Comparison of ENCODE assay signal across 20 cellular contexts in genomic region chr1:12049625-12050024, GRCh38. TPM values are rescaled to one million over a fixed set of nuclear protein-coding genes. Genes with fewer than 3 reads are reported as not detected.
DNase-seq lines count a peak whose midpoint lies in the region; ATAC-seq and TF ChIP-seq lines count a peak whose summit lies in the region.
"Had no signal": no experiment of that assay in that cellular context is flagged by ENCODE, and none has a peak within 500 bp of the region (broad histone marks: within the 10 kb centered on the region; RNA-seq: fewer than 3 reads in every experiment).

No MANE protein-coding gene starts in this region.

- no peak for ATAC-seq in GM19328 (IDR thresholded peaks at IDR 0.05; ENCODE audit: unreplicated experiment)
- ATAC-seq: lower lobe of right lung, natural killer cell had no signal

- H3K4me1 Mint-ChIP-seq in endodermal cell = peaks cover 29% of the 10 kb centered on the region
- peaks cover 4 to 16% (median 11%) of the 10 kb centered on the region in 4 donors for H3K4me1 Mint-ChIP-seq in CD4-positive, alpha-beta memory T cell
- peaks cover 45% of the 10 kb centered on the region for H3K4me1 Mint-ChIP-seq in activated T-helper 2 cell treated with anti-CD3 and anti-CD28 coated beads, Interferon-gamma antibody, Interleukin-2, Interleukin-4, amounts not matched to agents 10 μg/mL and 5 μg/mL and 100 μg/mL, durations not matched to agents 14 hours and 24 hours and 36 hours (ENCODE audit: low read depth)

- TF ChIP-seq CTCF in endodermal cell (conservative IDR thresholded peaks at IDR 0.05) = peak; percentile 75

- H3K36me3 Mint-ChIP-seq in endodermal cell (ENCODE audit: low read depth) = no peaks in the 10 kb centered on the region
- H3K36me3 Mint-ChIP-seq in CD4-positive, alpha-beta memory T cell = no peaks in the 10 kb centered on the region
- no peaks in the 10 kb centered on the region for H3K36me3 Mint-ChIP-seq in activated T-helper 2 cell treated with anti-CD3 and anti-CD28 coated beads, Interferon-gamma antibody, Interleukin-2, Interleukin-4, amounts not matched to agents 10 μg/mL and 5 μg/mL and 100 μg/mL, durations not matched to agents 14 hours and 24 hours and 36 hours (ENCODE audit: low read depth)
- H3K36me3 Mint-ChIP-seq: natural killer cell had no signal

- H3K36me3 ChIP-seq in H7 (replicated peaks; ENCODE audit: control insufficient read depth, insufficient read depth, low read length) = no peaks in the 10 kb centered on the region
- H3K36me3 ChIP-seq in endodermal cell (ENCODE audit: control insufficient read depth, insufficient read depth, low read length) = no peaks in the 10 kb centered on the region
- no peaks in the 10 kb centered on the region for H3K36me3 ChIP-seq in CD4-positive, alpha-beta memory T cell (ENCODE audit: insufficient read depth, low read length)
- H3K36me3 ChIP-seq: BLaER1 treated with 17β-estradiol and CSF1 and Interleukin-3, amounts not matched to agents 10 nM and 100 nM; brain microvascular endothelial cell; lower lobe of right lung; right atrium auricular region; transverse colon had no signal

- H3K27ac Mint-ChIP-seq in endodermal cell = peak overlapping the region; percentile 84
- no peak overlapping the region for H3K27ac Mint-ChIP-seq in CD4-positive, alpha-beta memory T cell
- H3K27ac Mint-ChIP-seq in activated T-helper 2 cell treated with anti-CD3 and anti-CD28 coated beads, Interferon-gamma antibody, Interleukin-2, Interleukin-4, amounts not matched to agents 10 μg/mL and 5 μg/mL and 100 μg/mL, durations not matched to agents 14 hours and 24 hours and 36 hours = no peak overlapping the region
- H3K27ac Mint-ChIP-seq: natural killer cell had no signal

- 35 to 55% methylated on average over 3 to 4 of the region's 4 CpGs for WGBS in endodermal cell (ENCODE audit: insufficient coverage in 1 of 2, insufficient read length in 1 of 2), 2 experiments

- no peak overlapping the region for H3K27ac ChIP-seq in endodermal cell (ENCODE audit: low read depth, low read length)
- H3K27ac ChIP-seq in CD4-positive, alpha-beta memory T cell (ENCODE audit: low read depth, low read length) = no peak overlapping the region
- H3K27ac ChIP-seq: BLaER1 treated with 17β-estradiol and CSF1 and Interleukin-3, amounts not matched to agents 10 nM and 100 nM; brain microvascular endothelial cell; lower lobe of right lung; right atrium auricular region; transverse colon had no signal

- CTCF ChIA-PET in CD4-positive, alpha-beta memory T cell (lab: Charles Lee; ENCODE audit: partially characterized antibody) = no interaction called here

- no peak overlapping the region for H3K4me3 ChIP-seq in H7 (ENCODE audit: insufficient read depth, low read depth, low read length)
- H3K4me3 ChIP-seq in endodermal cell (ENCODE audit: low read length) = no peak overlapping the region
- H3K4me3 ChIP-seq in CD4-positive, alpha-beta memory T cell (ENCODE audit: low read length in 2 of 2) = no peak overlapping the region
- H3K4me3 ChIP-seq: BLaER1 treated with 17β-estradiol and CSF1 and Interleukin-3, amounts not matched to agents 10 nM and 100 nM; lower lobe of right lung; right atrium auricular region; transverse colon had no signal

- H3K4me3 Mint-ChIP-seq in endodermal cell = no peak overlapping the region
- no peak overlapping the region for H3K4me3 Mint-ChIP-seq in CD4-positive, alpha-beta memory T cell
- H3K4me3 Mint-ChIP-seq in activated T-helper 2 cell treated with anti-CD3 and anti-CD28 coated beads, Interferon-gamma antibody, Interleukin-2, Interleukin-4, amounts not matched to agents 10 μg/mL and 5 μg/mL and 100 μg/mL, durations not matched to agents 14 hours and 24 hours and 36 hours (ENCODE audit: low read depth) = no peak overlapping the region
- H3K4me3 Mint-ChIP-seq: natural killer cell had no signal

- H3K9me3 ChIP-seq in endodermal cell (ENCODE audit: control insufficient read depth, low read length) = no peaks in the 10 kb centered on the region
- no peaks in the 10 kb centered on the region for H3K9me3 ChIP-seq in CD4-positive, alpha-beta memory T cell (ENCODE audit: control insufficient read depth in 1 of 2, low read length in 2 of 2)
- H3K9me3 ChIP-seq: BLaER1 treated with 17β-estradiol and CSF1 and Interleukin-3, amounts not matched to agents 10 nM and 100 nM; lower lobe of right lung; right atrium auricular region; transverse colon had no signal

- POLR2A ChIA-PET in CD4-positive, alpha-beta memory T cell (lab: Charles Lee; ENCODE audit: partially characterized antibody) = no interaction called here

- peak; percentile 82 for DNase-seq in COR-L47 (lab: John Stamatoyannopoulos, UW)
- peak; percentile 49 for DNase-seq in H7
- DNase-seq in NCI-H1930 (lab: John Stamatoyannopoulos, UW) = peak; percentile 7 to 10
- peak; percentile 84 for DNase-seq in endodermal cell
- DNase-seq in CD4-positive, alpha-beta memory T cell = no peak
- no peak for DNase-seq in activated T-helper 2 cell treated with anti-CD3 and anti-CD28 coated beads, Interferon-gamma antibody, Interleukin-2, Interleukin-4, amounts not matched to agents 10 μg/mL and 5 μg/mL and 100 μg/mL, durations not matched to agents 14 hours and 24 hours and 36 hours (ENCODE audit: low spot score)
- no peak for DNase-seq in cerebellum (ENCODE audit: low spot score)
- DNase-seq: activated CD4-positive, alpha-beta T cell treated with anti-CD3 and anti-CD28 coated beads, Interleukin-2, amount 50 U/mL, for 48 hours; brain microvascular endothelial cell; foreskin melanocyte; lower lobe of right lung; natural killer cell; NCI-H2227 treated with DMSO at 0.1 percent for 48 hours; stimulated activated CD4-positive, alpha-beta T cell treated with anti-CD3 and anti-CD28 coated beads, Interleukin-2, amount 100 ng/mL, for 48 hours; T1000; transverse colon had no signal

- H3K9me3 Mint-ChIP-seq in endodermal cell = peaks cover 1% of the 10 kb centered on the region
- no peaks in the 10 kb centered on the region for H3K9me3 Mint-ChIP-seq in CD4-positive, alpha-beta memory T cell
- H3K9me3 Mint-ChIP-seq in activated T-helper 2 cell treated with anti-CD3 and anti-CD28 coated beads, Interferon-gamma antibody, Interleukin-2, Interleukin-4, amounts not matched to agents 10 μg/mL and 5 μg/mL and 100 μg/mL, durations not matched to agents 14 hours and 24 hours and 36 hours = no peaks in the 10 kb centered on the region
- H3K9me3 Mint-ChIP-seq: natural killer cell had no signal

- no peaks in the 10 kb centered on the region for H3K27me3 Mint-ChIP-seq in endodermal cell (ENCODE audit: insufficient read depth)
- H3K27me3 Mint-ChIP-seq in CD4-positive, alpha-beta memory T cell = no peaks in the 10 kb centered on the region
- H3K27me3 Mint-ChIP-seq in activated T-helper 2 cell treated with anti-CD3 and anti-CD28 coated beads, Interferon-gamma antibody, Interleukin-2, Interleukin-4, amounts not matched to agents 10 μg/mL and 5 μg/mL and 100 μg/mL, durations not matched to agents 14 hours and 24 hours and 36 hours (ENCODE audit: low read depth) = no peaks in the 10 kb centered on the region

- H3K27me3 ChIP-seq in H7 (ENCODE audit: control insufficient read depth, insufficient read depth, low read length) = no peaks in the 10 kb centered on the region
- H3K27me3 ChIP-seq in endodermal cell (ENCODE audit: control insufficient read depth, insufficient read depth, low read length, poor library complexity, severe bottlenecking) = no peaks in the 10 kb centered on the region
- no peaks in the 10 kb centered on the region for H3K27me3 ChIP-seq in CD4-positive, alpha-beta memory T cell (ENCODE audit: insufficient read depth, low read length)
- H3K27me3 ChIP-seq: BLaER1 treated with 17β-estradiol and CSF1 and Interleukin-3, amounts not matched to agents 10 nM and 100 nM; right atrium auricular region had no signal

- peaks cover 11% of the 10 kb centered on the region for H3K4me1 ChIP-seq in endodermal cell (ENCODE audit: control insufficient read depth, insufficient read depth, low read length)
- peaks cover 28% of the 10 kb centered on the region for H3K4me1 ChIP-seq in CD4-positive, alpha-beta memory T cell (ENCODE audit: insufficient read depth, low read length)

- no peak overlapping the region for H3K9ac ChIP-seq in endodermal cell (ENCODE audit: extremely low read depth, low read length, poor library complexity, severe bottlenecking)
- H3K9ac ChIP-seq: BLaER1 treated with 17β-estradiol and CSF1 and Interleukin-3, amounts not matched to agents 10 nM and 100 nM had no signal

- intact Hi-C loops in CD4-positive, alpha-beta memory T cell (cut with micrococcal nuclease) = no loop called here
- intact Hi-C loops in activated T-helper 2 cell treated with anti-CD3 and anti-CD28 coated beads, Interferon-gamma antibody, Interleukin-2, Interleukin-4, amounts not matched to agents 10 μg/mL and 5 μg/mL and 100 μg/mL, durations not matched to agents 14 hours and 24 hours and 36 hours (cut with micrococcal nuclease) = loop anchor here (5.0 kb wide), 1 partner anchor 113 kb away; no protein-coding TSS in a partner anchor

RNA-seq across cellular contexts. Expression of gene TNFRSF8, which starts 13.5 kb away (rescaled TPM):
- total RNA-seq in H7 (2014; rRNA removed; shearing (Covaris generic)) = 14.6 and 16.0 TPM in 2 replicates
- 1 to 10 TPM in 1 of 2 donors, under 1 TPM in 1; 0.69 to 2.3 TPM for total RNA-seq in endodermal cell
- 0.85 TPM for polyA plus RNA-seq in endodermal cell (2013, experiment 1 of 2)
- 0.41 TPM for polyA plus RNA-seq in endodermal cell (2013, experiment 2 of 2)
- total RNA-seq in CD4-positive, alpha-beta memory T cell = not detected
- polyA plus RNA-seq in CD4-positive, alpha-beta memory T cell = not detected
- 65.0 and 65.5 TPM in 2 replicates for total RNA-seq in activated T-helper 2 cell treated with anti-CD3 and anti-CD28 coated beads, Interferon-gamma antibody, Interleukin-2, Interleukin-4, amounts not matched to agents 10 μg/mL and 5 μg/mL and 100 μg/mL, durations not matched to agents 14 hours and 24 hours and 36 hours
- total RNA-seq in cerebellum = 0.54 TPM
- total RNA-seq: MCF 10A had no signal

RNA-seq across cellular contexts. Expression of gene MIIP, which starts 30.3 kb away (rescaled TPM):
- total RNA-seq in H7 (2014; rRNA removed; shearing (Covaris generic)) = 165 and 172 TPM in 2 replicates
- total RNA-seq in endodermal cell (10 to 100 TPM; 66.2 to 72.1 TPM), cerebellum (24.5 TPM)
- polyA plus RNA-seq in endodermal cell (2013, experiment 1 of 2) = 57.6 TPM
- polyA plus RNA-seq in endodermal cell (2013, experiment 2 of 2) = 47.7 TPM
- 10 to 100 TPM; 34.7 to 35.6 TPM for total RNA-seq in CD4-positive, alpha-beta memory T cell
- 10 to 100 TPM; 26.4 to 27.0 TPM for polyA plus RNA-seq in CD4-positive, alpha-beta memory T cell
- 85.8 and 91.2 TPM in 2 replicates for total RNA-seq in activated T-helper 2 cell treated with anti-CD3 and anti-CD28 coated beads, Interferon-gamma antibody, Interleukin-2, Interleukin-4, amounts not matched to agents 10 μg/mL and 5 μg/mL and 100 μg/mL, durations not matched to agents 14 hours and 24 hours and 36 hours

Comparison
In these comparisons a context has a peak if more than half of its experiments do, and no peak if none do; other contexts are left out.
1. DNase-seq: peak in COR-L47 (single experiment), H7 (single experiment), NCI-H1930 (2 of 2) and endodermal cell (single experiment); none in CD4-positive, alpha-beta memory T cell (0 of 5), activated T-helper 2 cell treated with anti-CD3 and anti-CD28 coated beads, Interferon-gamma antibody, Interleukin-2, Interleukin-4, amounts not matched to agents 10 μg/mL and 5 μg/mL and 100 μg/mL, durations not matched to agents 14 hours and 24 hours and 36 hours (single experiment) and cerebellum (single experiment).